In genomic region chr4:3784469-3785291, GRCh38 we compare ENCODE assay signal across 1 cellular context.
A peak's percentile ranks its signal among the peaks of the same experiment; 100 is the strongest.
TF ChIP-seq lines count a peak whose summit lies in the region.

No MANE protein-coding gene starts in this region.

TF ChIP-seq in HepG2, 621 proteins besides CTCF, POLR2A, EP300 and RAD21 (continued from another document):
- TF ChIP-seq, protein P1, sequence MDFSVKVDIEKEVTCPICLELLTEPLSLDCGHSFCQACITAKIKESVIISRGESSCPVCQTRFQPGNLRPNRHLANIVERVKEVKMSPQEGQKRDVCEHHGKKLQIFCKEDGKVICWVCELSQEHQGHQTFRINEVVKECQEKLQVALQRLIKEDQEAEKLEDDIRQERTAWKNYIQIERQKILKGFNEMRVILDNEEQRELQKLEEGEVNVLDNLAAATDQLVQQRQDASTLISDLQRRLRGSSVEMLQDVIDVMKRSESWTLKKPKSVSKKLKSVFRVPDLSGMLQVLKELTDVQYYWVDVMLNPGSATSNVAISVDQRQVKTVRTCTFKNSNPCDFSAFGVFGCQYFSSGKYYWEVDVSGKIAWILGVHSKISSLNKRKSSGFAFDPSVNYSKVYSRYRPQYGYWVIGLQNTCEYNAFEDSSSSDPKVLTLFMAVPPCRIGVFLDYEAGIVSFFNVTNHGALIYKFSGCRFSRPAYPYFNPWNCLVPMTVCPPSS (IDR thresholded peaks at IDR 0.05): no peak
- peak; percentile 30; the same call in 1 of the 2 replicates for TF ChIP-seq ZNF337 (CRISPR knock-in tag; IDR thresholded peaks at IDR 0.05; ENCODE audit: borderline replicate concordance, low read depth)
- TF ChIP-seq ZNF777 (CRISPR knock-in tag; IDR thresholded peaks at IDR 0.05): peak; percentile 50; the same call in 1 of the 2 replicates
- TF ChIP-seq ZNF143 (CRISPR knock-in tag; IDR thresholded peaks at IDR 0.05): peak; percentile 64; the same call in 1 of the 2 replicates
- peak; percentile 91; the same call in 1 of the 2 replicates for TF ChIP-seq REXO4 (CRISPR knock-in tag; IDR thresholded peaks at IDR 0.05; ENCODE audit: borderline replicate concordance)
- TF ChIP-seq ZNF274 (CRISPR knock-in tag; IDR thresholded peaks at IDR 0.05): peak; percentile 69; the same call in 1 of the 2 replicates
- peak; percentile 97 for TF ChIP-seq ZNF703 (CRISPR knock-in tag; IDR thresholded peaks at IDR 0.05; ENCODE audit: borderline replicate concordance)
- TF ChIP-seq TARDBP (CRISPR knock-in tag; IDR thresholded peaks at IDR 0.05): peak; percentile 53; the same call in 1 of the 2 replicates
- peak; percentile 70 for TF ChIP-seq ZNF343 (CRISPR knock-in tag; IDR thresholded peaks at IDR 0.05)
- TF ChIP-seq HIVEP1 (CRISPR knock-in tag; IDR thresholded peaks at IDR 0.05): peak; percentile 90
- TF ChIP-seq, protein P2, sequence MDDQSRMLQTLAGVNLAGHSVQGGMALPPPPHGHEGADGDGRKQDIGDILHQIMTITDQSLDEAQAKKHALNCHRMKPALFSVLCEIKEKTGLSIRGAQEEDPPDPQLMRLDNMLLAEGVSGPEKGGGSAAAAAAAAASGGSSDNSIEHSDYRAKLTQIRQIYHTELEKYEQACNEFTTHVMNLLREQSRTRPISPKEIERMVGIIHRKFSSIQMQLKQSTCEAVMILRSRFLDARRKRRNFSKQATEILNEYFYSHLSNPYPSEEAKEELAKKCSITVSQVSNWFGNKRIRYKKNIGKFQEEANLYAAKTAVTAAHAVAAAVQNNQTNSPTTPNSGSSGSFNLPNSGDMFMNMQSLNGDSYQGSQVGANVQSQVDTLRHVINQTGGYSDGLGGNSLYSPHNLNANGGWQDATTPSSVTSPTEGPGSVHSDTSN (CRISPR knock-in tag; IDR thresholded peaks at IDR 0.05; ENCODE audit: borderline replicate concordance): 0 out of 2 replicates have a peak, but pooled peaks have one; percentile 41
- TF ChIP-seq IRF2 (CRISPR knock-in tag; IDR thresholded peaks at IDR 0.05): peak; percentile 55
- TF ChIP-seq, protein P3, sequence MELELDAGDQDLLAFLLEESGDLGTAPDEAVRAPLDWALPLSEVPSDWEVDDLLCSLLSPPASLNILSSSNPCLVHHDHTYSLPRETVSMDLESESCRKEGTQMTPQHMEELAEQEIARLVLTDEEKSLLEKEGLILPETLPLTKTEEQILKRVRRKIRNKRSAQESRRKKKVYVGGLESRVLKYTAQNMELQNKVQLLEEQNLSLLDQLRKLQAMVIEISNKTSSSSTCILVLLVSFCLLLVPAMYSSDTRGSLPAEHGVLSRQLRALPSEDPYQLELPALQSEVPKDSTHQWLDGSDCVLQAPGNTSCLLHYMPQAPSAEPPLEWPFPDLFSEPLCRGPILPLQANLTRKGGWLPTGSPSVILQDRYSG (CRISPR knock-in tag; IDR thresholded peaks at IDR 0.05): no peak
- peak; percentile 85 for TF ChIP-seq SP4 (CRISPR knock-in tag; IDR thresholded peaks at IDR 0.05)
- peak; percentile 80 for TF ChIP-seq RNF2 (conservative IDR thresholded peaks at IDR 0.05; ENCODE audit: low read depth)
- TF ChIP-seq DBP (CRISPR knock-in tag; IDR thresholded peaks at IDR 0.05; ENCODE audit: not compliant biosample characterization): no peak
- peak; percentile 59; the same call in 1 of the 2 replicates for TF ChIP-seq AHDC1 (CRISPR knock-in tag; IDR thresholded peaks at IDR 0.05; ENCODE audit: borderline replicate concordance)
- TF ChIP-seq ZNF12 (CRISPR knock-in tag; IDR thresholded peaks at IDR 0.05): peak; percentile 37; the same call in 1 of the 2 replicates
- peak; percentile 90; the same call in 1 of the 2 replicates for TF ChIP-seq ZNF350 (CRISPR knock-in tag; IDR thresholded peaks at IDR 0.05; ENCODE audit: borderline replicate concordance, low read depth)
- TF ChIP-seq THYN1 (CRISPR knock-in tag; IDR thresholded peaks at IDR 0.05; ENCODE audit: borderline replicate concordance, low read depth): no peak
- TF ChIP-seq FOXA1 (IDR thresholded peaks at IDR 0.05): no peak
- TF ChIP-seq FOXA1 (CRISPR knock-in tag; IDR thresholded peaks at IDR 0.05): no peak
- 0 out of 2 replicates have a peak, but pooled peaks have one; percentile 47 for TF ChIP-seq SP140L (CRISPR knock-in tag; IDR thresholded peaks at IDR 0.05; ENCODE audit: borderline replicate concordance)
- TF ChIP-seq ZBTB38 (CRISPR knock-in tag; IDR thresholded peaks at IDR 0.05): peak; percentile 95
- peak; percentile 67; the same call in 1 of the 2 replicates for TF ChIP-seq ZSCAN21 (CRISPR knock-in tag; IDR thresholded peaks at IDR 0.05; ENCODE audit: borderline replicate concordance)
- TF ChIP-seq, protein P4, sequence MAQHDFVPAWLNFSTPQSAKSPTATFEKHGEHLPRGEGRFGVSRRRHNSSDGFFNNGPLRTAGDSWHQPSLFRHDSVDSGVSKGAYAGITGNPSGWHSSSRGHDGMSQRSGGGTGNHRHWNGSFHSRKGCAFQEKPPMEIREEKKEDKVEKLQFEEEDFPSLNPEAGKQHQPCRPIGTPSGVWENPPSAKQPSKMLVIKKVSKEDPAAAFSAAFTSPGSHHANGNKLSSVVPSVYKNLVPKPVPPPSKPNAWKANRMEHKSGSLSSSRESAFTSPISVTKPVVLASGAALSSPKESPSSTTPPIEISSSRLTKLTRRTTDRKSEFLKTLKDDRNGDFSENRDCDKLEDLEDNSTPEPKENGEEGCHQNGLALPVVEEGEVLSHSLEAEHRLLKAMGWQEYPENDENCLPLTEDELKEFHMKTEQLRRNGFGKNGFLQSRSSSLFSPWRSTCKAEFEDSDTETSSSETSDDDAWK (CRISPR knock-in tag; IDR thresholded peaks at IDR 0.05): no peak
- TF ChIP-seq IKZF4 (CRISPR knock-in tag; IDR thresholded peaks at IDR 0.05; ENCODE audit: borderline replicate concordance, low read depth, not compliant biosample characterization): peak; percentile 90
- TF ChIP-seq LBX2 (CRISPR knock-in tag; IDR thresholded peaks at IDR 0.05; ENCODE audit: borderline replicate concordance): no peak
- TF ChIP-seq ZFX (CRISPR knock-in tag; IDR thresholded peaks at IDR 0.05; ENCODE audit: low read depth): peak; percentile 97
- TF ChIP-seq HDAC1 (CRISPR knock-in tag; IDR thresholded peaks at IDR 0.05): peak; percentile 73
- TF ChIP-seq ZNF136 (CRISPR knock-in tag; IDR thresholded peaks at IDR 0.05; ENCODE audit: low read depth): 0 out of 2 replicates have a peak, but pooled peaks have one; percentile 66
- no peak for TF ChIP-seq SMAD9 (CRISPR knock-in tag; IDR thresholded peaks at IDR 0.05)
- no peak; the same call in 1 of the 2 replicates for TF ChIP-seq HMG20A (CRISPR knock-in tag; IDR thresholded peaks at IDR 0.05; ENCODE audit: borderline replicate concordance)
- TF ChIP-seq TBX3 (IDR thresholded peaks at IDR 0.05; ENCODE audit: borderline replicate concordance): no peak
- peak; percentile 53; the same call in 1 of the 2 replicates for TF ChIP-seq IKZF5 (CRISPR knock-in tag; IDR thresholded peaks at IDR 0.05)
- TF ChIP-seq BCL6 (CRISPR knock-in tag; IDR thresholded peaks at IDR 0.05): peak; percentile 99
- peak; percentile 77; the same call in 1 of the 2 replicates for TF ChIP-seq SOX5 (CRISPR knock-in tag; IDR thresholded peaks at IDR 0.05; ENCODE audit: borderline replicate concordance)
- TF ChIP-seq KLF12 (CRISPR knock-in tag; IDR thresholded peaks at IDR 0.05; ENCODE audit: borderline replicate concordance): 0 out of 2 replicates have a peak, but pooled peaks have one; percentile 63
- TF ChIP-seq HOXD1 (CRISPR knock-in tag; IDR thresholded peaks at IDR 0.05): 0 out of 2 replicates have a peak, but pooled peaks have one; percentile 75
- TF ChIP-seq SNAPC2 (CRISPR knock-in tag; IDR thresholded peaks at IDR 0.05): peak; percentile 59; the same call in 1 of the 2 replicates
- peak; percentile 33 for TF ChIP-seq STAG1 (CRISPR knock-in tag; IDR thresholded peaks at IDR 0.05)
- TF ChIP-seq, protein P5, sequence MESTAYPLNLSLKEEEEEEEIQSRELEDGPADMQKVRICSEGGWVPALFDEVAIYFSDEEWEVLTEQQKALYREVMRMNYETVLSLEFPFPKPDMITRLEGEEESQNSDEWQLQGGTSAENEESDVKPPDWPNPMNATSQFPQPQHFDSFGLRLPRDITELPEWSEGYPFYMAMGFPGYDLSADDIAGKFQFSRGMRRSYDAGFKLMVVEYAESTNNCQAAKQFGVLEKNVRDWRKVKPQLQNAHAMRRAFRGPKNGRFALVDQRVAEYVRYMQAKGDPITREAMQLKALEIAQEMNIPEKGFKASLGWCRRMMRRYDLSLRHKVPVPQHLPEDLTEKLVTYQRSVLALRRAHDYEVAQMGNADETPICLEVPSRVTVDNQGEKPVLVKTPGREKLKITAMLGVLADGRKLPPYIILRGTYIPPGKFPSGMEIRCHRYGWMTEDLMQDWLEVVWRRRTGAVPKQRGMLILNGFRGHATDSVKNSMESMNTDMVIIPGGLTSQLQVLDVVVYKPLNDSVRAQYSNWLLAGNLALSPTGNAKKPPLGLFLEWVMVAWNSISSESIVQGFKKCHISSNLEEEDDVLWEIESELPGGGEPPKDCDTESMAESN (CRISPR knock-in tag; conservative IDR thresholded peaks at IDR 0.05): peak; percentile 89
TF ChIP-seq in HepG2: peak in this region for 364.
